In genomic region chr11:96185220-96185768, GRCh38 we compare ENCODE assay signal across 11 cellular contexts.
DNase-seq lines count a peak whose midpoint lies in the region; ATAC-seq and TF ChIP-seq lines count a peak whose summit lies in the region.
"Had no signal": no experiment of that assay in that cellular context is flagged by ENCODE, and none has a peak within 500 bp of the region (broad histone marks: within the 10 kb centered on the region; RNA-seq: fewer than 3 reads in every experiment).

No MANE protein-coding gene starts in this region.

- H3K9ac ChIP-seq in BLaER1 treated with 17β-estradiol and CSF1 and Interleukin-3, amounts not matched to agents 10 nM and 100 nM: peak overlapping the region in 5 of 11 experiments; percentile 15 to 46 (median 43); a peak in 5 of 22 replicates

- H3K27ac ChIP-seq in BLaER1 treated with 17β-estradiol and CSF1 and Interleukin-3, amounts not matched to agents 10 nM and 100 nM: peak overlapping the region in 7 of 11 experiments; percentile 18 to 46 (median 36); a peak in 11 of 22 replicates
- H3K27ac ChIP-seq in body of pancreas (no peak overlapping the region), right cardiac atrium (ENCODE audit: low read length) (no peak overlapping the region)

- no peak overlapping the region for H3K4me3 ChIP-seq in BLaER1 treated with 17β-estradiol and CSF1 and Interleukin-3, amounts not matched to agents 10 nM and 100 nM
- H3K4me3 ChIP-seq in body of pancreas: no peak overlapping the region
- no peak overlapping the region for H3K4me3 ChIP-seq in right cardiac atrium (ENCODE audit: low read length)

- H3K27me3 ChIP-seq in BLaER1 treated with 17β-estradiol and CSF1 and Interleukin-3, amounts not matched to agents 10 nM and 100 nM: no peaks in the 10 kb centered on the region
- no peaks in the 10 kb centered on the region for H3K27me3 ChIP-seq in body of pancreas
- H3K27me3 ChIP-seq in right cardiac atrium (ENCODE audit: control insufficient read depth, insufficient read depth): no peaks in the 10 kb centered on the region

- H4K20me1 ChIP-seq in BLaER1 treated with 17β-estradiol and CSF1 and Interleukin-3, amounts not matched to agents 10 nM and 100 nM: no peaks in the 10 kb centered on the region

- no peak for DNase-seq in GOT3 (lab: John Stamatoyannopoulos, UW)
- DNase-seq in body of pancreas: no peak
- no peak for DNase-seq in UCSD-AML1 (lab: John Stamatoyannopoulos, UW; ENCODE audit: unreplicated experiment)
- no peak for DNase-seq in right cardiac atrium
- DNase-seq: activated CD4-positive, alpha-beta T cell treated with anti-CD3 and anti-CD28 coated beads, Interleukin-2, amount 50 U/mL, for 4 hours; stimulated activated CD4-positive, alpha-beta T cell treated with anti-CD3 and anti-CD28 coated beads, Interleukin-2, amount 100 ng/mL, for 48 hours had no signal

- H3K4me1 ChIP-seq in BLaER1 treated with 17β-estradiol and CSF1 and Interleukin-3, amounts not matched to agents 10 nM and 100 nM: peaks cover 51 to 75% (median 58%) of the 10 kb centered on the region in 10 experiments
- H3K4me1 ChIP-seq in body of pancreas: no peaks in the 10 kb centered on the region
- H3K4me1 ChIP-seq in right cardiac atrium (ENCODE audit: control insufficient read depth, insufficient read depth, low read length): peaks cover 6% of the 10 kb centered on the region

- H3K4me2 ChIP-seq in BLaER1 treated with 17β-estradiol and CSF1 and Interleukin-3, amounts not matched to agents 10 nM and 100 nM: peak overlapping the region; percentile 42 to 87 (median 69)

- intact Hi-C loops in body of pancreas (cut with DNase I): no loop called here
- intact Hi-C loops in right cardiac atrium (cut with DNase I): no loop called here

- no peaks in the 10 kb centered on the region for H3K36me3 ChIP-seq in BLaER1 treated with 17β-estradiol and CSF1 and Interleukin-3, amounts not matched to agents 10 nM and 100 nM
- no peaks in the 10 kb centered on the region for H3K36me3 ChIP-seq in body of pancreas (replicated peaks in 1 of 2; ENCODE audit: insufficient read depth in 1 of 2, low read depth in 2 of 2)

- ATAC-seq in GM19025 (IDR thresholded peaks at IDR 0.05; ENCODE audit: low read depth, unreplicated experiment): peak; percentile 74
- ATAC-seq in HG02678 (IDR thresholded peaks at IDR 0.05; ENCODE audit: unreplicated experiment): peak; percentile 73
- peak; percentile 51 for ATAC-seq in HG03558 (IDR thresholded peaks at IDR 0.05; ENCODE audit: extremely low read depth, unreplicated experiment)
- ATAC-seq in body of pancreas: no peak
- no peak for ATAC-seq in right cardiac atrium
- ATAC-seq: Right ventricle myocardium inferior had no signal

- TF ChIP-seq CTCF in body of pancreas (IDR thresholded peaks at IDR 0.05): no peak

- no peak for TF ChIP-seq POLR2A in body of pancreas (IDR thresholded peaks at IDR 0.05)

- no peaks in the 10 kb centered on the region for H3K9me3 ChIP-seq in BLaER1 treated with 17β-estradiol and CSF1 and Interleukin-3, amounts not matched to agents 10 nM and 100 nM (replicated peaks in 1 of 11)
- no peaks in the 10 kb centered on the region for H3K9me3 ChIP-seq in body of pancreas
- H3K9me3 ChIP-seq in right cardiac atrium (ENCODE audit: control insufficient read depth, low read length): no peaks in the 10 kb centered on the region

- 55 to 73% methylated on average over 4 of the region's 4 CpGs for WGBS in body of pancreas, 2 donors
- 89% methylated on average over 4 of the region's 4 CpGs for WGBS in right cardiac atrium

Comparison
In these comparisons a context has a peak if more than half of its experiments do, and no peak if none do; other contexts are left out.
1. H3K27ac ChIP-seq: peak in BLaER1 treated with 17β-estradiol and CSF1 and Interleukin-3, amounts not matched to agents 10 nM and 100 nM (7 of 11); none in body of pancreas (0 of 4) and right cardiac atrium (single experiment).
2. ATAC-seq: peak in GM19025 (single experiment), HG02678 (single experiment) and HG03558 (single experiment); none in body of pancreas (single experiment) and right cardiac atrium (0 of 2).